Comparison of ENCODE assay signal across 8 cellular contexts in the genomic region with DNA sequence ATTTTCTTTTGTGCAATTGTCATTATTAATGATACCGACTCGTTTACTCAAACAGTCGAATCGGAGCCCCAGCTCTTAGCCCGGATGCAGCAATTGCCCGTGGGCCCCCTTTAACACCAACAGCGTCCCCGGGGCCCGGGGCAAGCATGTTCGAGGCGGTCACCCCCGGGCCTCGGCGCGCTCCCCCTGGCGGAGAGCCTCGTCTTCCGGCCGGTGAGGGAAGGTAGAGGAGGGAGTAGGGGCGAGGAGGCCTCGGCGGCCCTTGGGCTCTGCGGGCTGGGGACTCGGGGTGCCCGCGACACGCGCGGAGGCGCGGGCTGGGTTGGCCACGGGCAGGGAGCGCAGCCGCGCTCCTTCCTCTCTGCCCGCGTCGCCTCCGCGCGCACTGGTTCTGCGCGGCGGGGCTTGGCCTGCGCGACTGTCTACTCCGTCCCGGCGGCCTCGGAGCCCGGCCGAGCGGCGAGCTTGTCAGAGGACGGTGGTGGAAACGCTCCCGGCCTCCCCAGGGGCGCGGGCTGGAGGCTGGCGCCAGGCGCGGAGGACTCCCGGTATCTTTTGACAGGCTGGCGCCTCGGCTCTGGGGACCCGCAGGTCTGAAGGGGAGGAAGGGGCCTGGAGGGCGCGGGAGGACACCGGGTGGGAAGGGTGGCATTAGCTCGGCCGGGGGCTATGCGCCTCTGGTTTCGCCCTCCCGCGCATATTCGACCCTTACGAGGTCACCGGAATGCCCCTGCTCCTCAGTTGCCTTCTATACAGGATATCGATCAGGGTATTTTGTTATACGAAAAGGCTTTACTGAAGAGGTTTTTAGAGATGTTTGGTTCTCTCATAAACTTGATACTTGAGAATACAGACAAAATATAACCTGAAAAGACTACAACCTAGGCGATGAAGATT. TPM values are rescaled to one million over a fixed set of nuclear protein-coding genes. Genes with fewer than 3 reads are reported as not detected.
A peak's percentile ranks its signal among the peaks of the same experiment; 100 is the strongest.
DNase-seq lines count a peak whose midpoint lies in the region; ATAC-seq and TF ChIP-seq lines count a peak whose summit lies in the region.

No MANE protein-coding gene starts in this region.

- no peaks in the 10 kb centered on the region for H3K27me3 Mint-ChIP-seq in activated CD8-positive, alpha-beta memory T cell treated with anti-CD3 and anti-CD28 coated beads, Interleukin-2, amount 10 ng/mL, durations not matched to agents 7 days and 5 days
- H3K27me3 Mint-ChIP-seq in endodermal cell (ENCODE audit: insufficient read depth): peaks cover 3% of the 10 kb centered on the region

- peak overlapping the region; percentile 86 for H3K27ac Mint-ChIP-seq in activated CD8-positive, alpha-beta memory T cell treated with anti-CD3 and anti-CD28 coated beads, Interleukin-2, amount 10 ng/mL, durations not matched to agents 7 days and 5 days
- no peak overlapping the region for H3K27ac Mint-ChIP-seq in endodermal cell

- peak overlapping the region; percentile 95 for H3K4me3 ChIP-seq in endodermal cell (ENCODE audit: low read length)

- H3K9me3 ChIP-seq in endodermal cell (ENCODE audit: control insufficient read depth, low read length): no peaks in the 10 kb centered on the region

- peaks cover 5% of the 10 kb centered on the region for H3K36me3 Mint-ChIP-seq in activated CD8-positive, alpha-beta memory T cell treated with anti-CD3 and anti-CD28 coated beads, Interleukin-2, amount 10 ng/mL, durations not matched to agents 7 days and 5 days
- no peaks in the 10 kb centered on the region for H3K36me3 Mint-ChIP-seq in endodermal cell (ENCODE audit: low read depth)

- ATAC-seq in HG03432 (IDR thresholded peaks at IDR 0.05; ENCODE audit: unreplicated experiment): peak; percentile 81
- peak; percentile 82 for ATAC-seq in activated CD8-positive, alpha-beta memory T cell treated with anti-CD3 and anti-CD28 coated beads, Interleukin-2, amount 10 ng/mL, durations not matched to agents 7 days and 5 days

- CTCF ChIA-PET in activated CD8-positive, alpha-beta memory T cell treated with anti-CD3 and anti-CD28 coated beads, Interleukin-2, amount 10 ng/mL, durations not matched to agents 7 days and 5 days (lab: Charles Lee): interaction anchor here (0.9 to 4.0 kb wide), 18 partner anchors 9 to 221 kb away, joined by 3 to 40 read pairs (median 4); a partner anchor contains a TSS

- WGBS in endodermal cell (ENCODE audit: insufficient coverage in 1 of 2, insufficient read length in 1 of 2), 2 experiments: 6 to 20% methylated on average over 14 to 81 of the region's 81 CpGs

- H3K27me3 ChIP-seq in endodermal cell (ENCODE audit: control insufficient read depth, insufficient read depth, low read length, poor library complexity, severe bottlenecking): no peaks in the 10 kb centered on the region

- H3K4me3 Mint-ChIP-seq in activated CD8-positive, alpha-beta memory T cell treated with anti-CD3 and anti-CD28 coated beads, Interleukin-2, amount 10 ng/mL, durations not matched to agents 7 days and 5 days: peak overlapping the region; percentile 96
- H3K4me3 Mint-ChIP-seq in endodermal cell: peak overlapping the region; percentile 77

- peak overlapping the region; percentile 68 for H3K9ac ChIP-seq in endodermal cell (ENCODE audit: extremely low read depth, low read length, poor library complexity, severe bottlenecking)

- peak; percentile 95 for TF ChIP-seq CTCF in endodermal cell (conservative IDR thresholded peaks at IDR 0.05)

- no peaks in the 10 kb centered on the region for H3K9me3 Mint-ChIP-seq in activated CD8-positive, alpha-beta memory T cell treated with anti-CD3 and anti-CD28 coated beads, Interleukin-2, amount 10 ng/mL, durations not matched to agents 7 days and 5 days (ENCODE audit: low read depth)
- H3K9me3 Mint-ChIP-seq in endodermal cell: no peaks in the 10 kb centered on the region

- H3K36me3 ChIP-seq in endodermal cell (ENCODE audit: control insufficient read depth, insufficient read depth, low read length): no peaks in the 10 kb centered on the region

- DNase-seq in C1 segment of cervical spinal cord (lab: John Stamatoyannopoulos, UW) (peak; percentile 20 to 86 (median 68)), GM19238 (ENCODE audit: insufficient read length, low spot score) (peak; percentile 85), NCI-H82 treated with DMSO at 0.1 percent for 48 hours (lab: John Stamatoyannopoulos, UW; ENCODE audit: unreplicated experiment) (peak; percentile 23), endodermal cell (peak; percentile 95), midbrain (lab: John Stamatoyannopoulos, UW) (peak; percentile 73)
- peak; percentile 90 for DNase-seq in activated CD8-positive, alpha-beta memory T cell treated with anti-CD3 and anti-CD28 coated beads, Interleukin-2, amount 10 ng/mL, durations not matched to agents 7 days and 5 days
- peak; percentile 60 to 72 for DNase-seq in stimulated activated CD8-positive, alpha-beta memory T cell treated with anti-CD3 and anti-CD28 coated beads, Interleukin-2, amount 100 ng/mL, for 1 hour (ENCODE audit: low read depth in 2 of 2)

- no peaks in the 10 kb centered on the region for H3K4me1 ChIP-seq in endodermal cell (ENCODE audit: control insufficient read depth, insufficient read depth, low read length)

- H3K27ac ChIP-seq in endodermal cell (ENCODE audit: low read depth, low read length): no peak overlapping the region

- peaks cover 44% of the 10 kb centered on the region for H3K4me1 Mint-ChIP-seq in activated CD8-positive, alpha-beta memory T cell treated with anti-CD3 and anti-CD28 coated beads, Interleukin-2, amount 10 ng/mL, durations not matched to agents 7 days and 5 days
- peaks cover 4% of the 10 kb centered on the region for H3K4me1 Mint-ChIP-seq in endodermal cell

RNA-seq across cellular contexts. Expression of a gene that starts 1.5 kb away (rescaled TPM):
- total RNA-seq in activated CD8-positive, alpha-beta memory T cell treated with anti-CD3 and anti-CD28 coated beads, Interleukin-2, amount 10 ng/mL, durations not matched to agents 7 days and 5 days: 10 to 100 TPM; 29.3 to 42.3 TPM
- 10 to 100 TPM; 14.7 to 15.0 TPM for total RNA-seq in endodermal cell
- polyA plus RNA-seq in endodermal cell (2013, experiment 1 of 2): 14.8 TPM
- 13.7 TPM for polyA plus RNA-seq in endodermal cell (2013, experiment 2 of 2)

RNA-seq across cellular contexts. Expression of a gene that starts 1.6 kb away (rescaled TPM):
- total RNA-seq in activated CD8-positive, alpha-beta memory T cell treated with anti-CD3 and anti-CD28 coated beads, Interleukin-2, amount 10 ng/mL, durations not matched to agents 7 days and 5 days: 10 to 100 TPM; 11.1 to 21.6 TPM
- total RNA-seq in endodermal cell: 10 to 100 TPM; 16.0 to 18.1 TPM
- polyA plus RNA-seq in endodermal cell (2013, experiment 1 of 2): 28.0 TPM
- polyA plus RNA-seq in endodermal cell (2013, experiment 2 of 2): 26.5 TPM

RNA-seq across cellular contexts. Expression of a gene that starts 26.8 kb away (rescaled TPM):
- total RNA-seq in activated CD8-positive, alpha-beta memory T cell treated with anti-CD3 and anti-CD28 coated beads, Interleukin-2, amount 10 ng/mL, durations not matched to agents 7 days and 5 days: 10 to 100 TPM; 32.4 to 69.5 TPM
- total RNA-seq in endodermal cell: 10 to 100 TPM; 10.0 to 11.5 TPM
- polyA plus RNA-seq in endodermal cell (2013, experiment 1 of 2): 18.5 TPM
- 19.6 TPM for polyA plus RNA-seq in endodermal cell (2013, experiment 2 of 2)

RNA-seq across cellular contexts. Expression of a gene that starts 45.4 kb away (rescaled TPM):
- 10 to 100 TPM; 75.8 to 76.1 TPM for total RNA-seq in activated CD8-positive, alpha-beta memory T cell treated with anti-CD3 and anti-CD28 coated beads, Interleukin-2, amount 10 ng/mL, durations not matched to agents 7 days and 5 days
- 10 to 100 TPM; 22.4 to 26.7 TPM for total RNA-seq in endodermal cell
- 36.3 TPM for polyA plus RNA-seq in endodermal cell (2013, experiment 1 of 2)
- polyA plus RNA-seq in endodermal cell (2013, experiment 2 of 2): 42.0 TPM

Comparison
In these comparisons a context has a peak if more than half of its experiments do, and no peak if none do; other contexts are left out.
1. DNase-seq: peak in every context shown above with its lines; median percentile 95 in endodermal cell; 90 in activated CD8-positive, alpha-beta memory T cell treated with anti-CD3 and anti-CD28 coated beads, Interleukin-2, amount 10 ng/mL, durations not matched to agents 7 days and 5 days; 85 in GM19238; 73 in midbrain; 68 in C1 segment of cervical spinal cord; 66 in stimulated activated CD8-positive, alpha-beta memory T cell treated with anti-CD3 and anti-CD28 coated beads, Interleukin-2, amount 100 ng/mL, for 1 hour; 23 in NCI-H82 treated with DMSO at 0.1 percent for 48 hours.